2 cellular contexts compared by ENCODE assay signal in the genomic region with DNA sequence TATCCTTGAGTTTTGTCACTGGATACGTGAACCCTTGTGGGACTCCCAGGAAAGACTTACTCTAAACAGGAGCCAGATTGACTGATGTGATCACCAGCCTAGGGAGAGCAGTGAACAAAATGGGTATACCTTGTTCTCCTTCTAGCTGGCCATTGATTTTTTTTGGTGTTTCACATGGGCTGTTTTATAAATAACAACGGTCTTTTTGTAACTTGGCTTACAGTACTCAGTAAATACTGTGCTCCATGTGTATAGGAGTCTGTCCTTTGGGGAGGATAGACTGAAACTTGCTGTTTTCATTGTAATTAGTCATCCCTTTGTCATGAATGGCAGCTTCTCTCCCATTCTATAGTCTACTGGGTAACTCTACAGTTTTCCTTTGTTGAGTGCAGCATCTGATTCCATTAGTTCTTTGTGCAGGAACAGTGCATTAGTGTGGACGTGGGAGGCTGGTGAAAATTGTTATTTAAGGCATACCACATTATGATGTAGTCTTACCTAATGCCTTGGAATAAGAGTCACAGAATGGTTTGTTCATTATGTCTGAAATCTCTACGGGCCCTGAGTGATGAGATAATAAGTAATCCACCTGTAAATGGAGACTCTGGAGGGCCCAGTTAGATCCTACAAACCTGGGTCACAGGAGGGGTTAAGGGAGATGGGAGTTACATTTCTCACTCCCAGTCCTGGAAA.
TF ChIP-seq lines count a peak whose summit lies in the region.

No MANE protein-coding gene starts in this region.

TF ChIP-seq in GM23338, 12 proteins besides CTCF, POLR2A, EP300 and RAD21 (continued from another document and continues in another):
- TF ChIP-seq, protein P1, sequence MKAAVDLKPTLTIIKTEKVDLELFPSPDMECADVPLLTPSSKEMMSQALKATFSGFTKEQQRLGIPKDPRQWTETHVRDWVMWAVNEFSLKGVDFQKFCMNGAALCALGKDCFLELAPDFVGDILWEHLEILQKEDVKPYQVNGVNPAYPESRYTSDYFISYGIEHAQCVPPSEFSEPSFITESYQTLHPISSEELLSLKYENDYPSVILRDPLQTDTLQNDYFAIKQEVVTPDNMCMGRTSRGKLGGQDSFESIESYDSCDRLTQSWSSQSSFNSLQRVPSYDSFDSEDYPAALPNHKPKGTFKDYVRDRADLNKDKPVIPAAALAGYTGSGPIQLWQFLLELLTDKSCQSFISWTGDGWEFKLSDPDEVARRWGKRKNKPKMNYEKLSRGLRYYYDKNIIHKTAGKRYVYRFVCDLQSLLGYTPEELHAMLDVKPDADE (IDR thresholded peaks at IDR 0.05): no peak
- TF ChIP-seq, protein P2, sequence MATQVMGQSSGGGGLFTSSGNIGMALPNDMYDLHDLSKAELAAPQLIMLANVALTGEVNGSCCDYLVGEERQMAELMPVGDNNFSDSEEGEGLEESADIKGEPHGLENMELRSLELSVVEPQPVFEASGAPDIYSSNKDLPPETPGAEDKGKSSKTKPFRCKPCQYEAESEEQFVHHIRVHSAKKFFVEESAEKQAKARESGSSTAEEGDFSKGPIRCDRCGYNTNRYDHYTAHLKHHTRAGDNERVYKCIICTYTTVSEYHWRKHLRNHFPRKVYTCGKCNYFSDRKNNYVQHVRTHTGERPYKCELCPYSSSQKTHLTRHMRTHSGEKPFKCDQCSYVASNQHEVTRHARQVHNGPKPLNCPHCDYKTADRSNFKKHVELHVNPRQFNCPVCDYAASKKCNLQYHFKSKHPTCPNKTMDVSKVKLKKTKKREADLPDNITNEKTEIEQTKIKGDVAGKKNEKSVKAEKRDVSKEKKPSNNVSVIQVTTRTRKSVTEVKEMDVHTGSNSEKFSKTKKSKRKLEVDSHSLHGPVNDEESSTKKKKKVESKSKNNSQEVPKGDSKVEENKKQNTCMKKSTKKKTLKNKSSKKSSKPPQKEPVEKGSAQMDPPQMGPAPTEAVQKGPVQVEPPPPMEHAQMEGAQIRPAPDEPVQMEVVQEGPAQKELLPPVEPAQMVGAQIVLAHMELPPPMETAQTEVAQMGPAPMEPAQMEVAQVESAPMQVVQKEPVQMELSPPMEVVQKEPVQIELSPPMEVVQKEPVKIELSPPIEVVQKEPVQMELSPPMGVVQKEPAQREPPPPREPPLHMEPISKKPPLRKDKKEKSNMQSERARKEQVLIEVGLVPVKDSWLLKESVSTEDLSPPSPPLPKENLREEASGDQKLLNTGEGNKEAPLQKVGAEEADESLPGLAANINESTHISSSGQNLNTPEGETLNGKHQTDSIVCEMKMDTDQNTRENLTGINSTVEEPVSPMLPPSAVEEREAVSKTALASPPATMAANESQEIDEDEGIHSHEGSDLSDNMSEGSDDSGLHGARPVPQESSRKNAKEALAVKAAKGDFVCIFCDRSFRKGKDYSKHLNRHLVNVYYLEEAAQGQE (IDR thresholded peaks at IDR 0.05; ENCODE audit: unreplicated experiment): no peak
- TF ChIP-seq CREB1 (CRISPR knock-in tag; IDR thresholded peaks at IDR 0.05; ENCODE audit: low read depth) (no peak), EZH2phosphoT487 (IDR thresholded peaks at IDR 0.05; ENCODE audit: unreplicated experiment) (no peak), STAT1 (IDR thresholded peaks at IDR 0.05; ENCODE audit: unreplicated experiment) (no peak), EZH2 (IDR thresholded peaks at IDR 0.05; ENCODE audit: low read depth, unreplicated experiment) (no peak), JUNB (IDR thresholded peaks at IDR 0.05; ENCODE audit: unreplicated experiment) (no peak), ZNF114 (CRISPR knock-in tag; IDR thresholded peaks at IDR 0.05) (no peak), NANOG (IDR thresholded peaks at IDR 0.05; ENCODE audit: borderline replicate concordance) (no peak)

TF ChIP-seq in SK-N-SH, 30 proteins besides CTCF, POLR2A, EP300 and RAD21:
- TF ChIP-seq, protein P3, sequence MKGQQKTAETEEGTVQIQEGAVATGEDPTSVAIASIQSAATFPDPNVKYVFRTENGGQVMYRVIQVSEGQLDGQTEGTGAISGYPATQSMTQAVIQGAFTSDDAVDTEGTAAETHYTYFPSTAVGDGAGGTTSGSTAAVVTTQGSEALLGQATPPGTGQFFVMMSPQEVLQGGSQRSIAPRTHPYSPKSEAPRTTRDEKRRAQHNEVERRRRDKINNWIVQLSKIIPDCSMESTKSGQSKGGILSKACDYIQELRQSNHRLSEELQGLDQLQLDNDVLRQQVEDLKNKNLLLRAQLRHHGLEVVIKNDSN (IDR thresholded peaks at IDR 0.05; ENCODE audit: borderline replicate concordance, low read depth): no peak
- no peak for TF ChIP-seq ELF1 (IDR thresholded peaks at IDR 0.05)
- TF ChIP-seq, protein P4, sequence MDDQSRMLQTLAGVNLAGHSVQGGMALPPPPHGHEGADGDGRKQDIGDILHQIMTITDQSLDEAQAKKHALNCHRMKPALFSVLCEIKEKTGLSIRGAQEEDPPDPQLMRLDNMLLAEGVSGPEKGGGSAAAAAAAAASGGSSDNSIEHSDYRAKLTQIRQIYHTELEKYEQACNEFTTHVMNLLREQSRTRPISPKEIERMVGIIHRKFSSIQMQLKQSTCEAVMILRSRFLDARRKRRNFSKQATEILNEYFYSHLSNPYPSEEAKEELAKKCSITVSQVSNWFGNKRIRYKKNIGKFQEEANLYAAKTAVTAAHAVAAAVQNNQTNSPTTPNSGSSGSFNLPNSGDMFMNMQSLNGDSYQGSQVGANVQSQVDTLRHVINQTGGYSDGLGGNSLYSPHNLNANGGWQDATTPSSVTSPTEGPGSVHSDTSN (IDR thresholded peaks at IDR 0.05): 0 out of 2 replicates have a peak, but pooled peaks have one; percentile 10
- TF ChIP-seq, protein P5, sequence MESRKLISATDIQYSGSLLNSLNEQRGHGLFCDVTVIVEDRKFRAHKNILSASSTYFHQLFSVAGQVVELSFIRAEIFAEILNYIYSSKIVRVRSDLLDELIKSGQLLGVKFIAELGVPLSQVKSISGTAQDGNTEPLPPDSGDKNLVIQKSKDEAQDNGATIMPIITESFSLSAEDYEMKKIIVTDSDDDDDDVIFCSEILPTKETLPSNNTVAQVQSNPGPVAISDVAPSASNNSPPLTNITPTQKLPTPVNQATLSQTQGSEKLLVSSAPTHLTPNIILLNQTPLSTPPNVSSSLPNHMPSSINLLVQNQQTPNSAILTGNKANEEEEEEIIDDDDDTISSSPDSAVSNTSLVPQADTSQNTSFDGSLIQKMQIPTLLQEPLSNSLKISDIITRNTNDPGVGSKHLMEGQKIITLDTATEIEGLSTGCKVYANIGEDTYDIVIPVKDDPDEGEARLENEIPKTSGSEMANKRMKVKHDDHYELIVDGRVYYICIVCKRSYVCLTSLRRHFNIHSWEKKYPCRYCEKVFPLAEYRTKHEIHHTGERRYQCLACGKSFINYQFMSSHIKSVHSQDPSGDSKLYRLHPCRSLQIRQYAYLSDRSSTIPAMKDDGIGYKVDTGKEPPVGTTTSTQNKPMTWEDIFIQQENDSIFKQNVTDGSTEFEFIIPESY (IDR thresholded peaks at IDR 0.05; ENCODE audit: borderline replicate concordance, low read depth): no peak
